ENCODE assay signal across 36 cellular contexts in the genomic region with DNA sequence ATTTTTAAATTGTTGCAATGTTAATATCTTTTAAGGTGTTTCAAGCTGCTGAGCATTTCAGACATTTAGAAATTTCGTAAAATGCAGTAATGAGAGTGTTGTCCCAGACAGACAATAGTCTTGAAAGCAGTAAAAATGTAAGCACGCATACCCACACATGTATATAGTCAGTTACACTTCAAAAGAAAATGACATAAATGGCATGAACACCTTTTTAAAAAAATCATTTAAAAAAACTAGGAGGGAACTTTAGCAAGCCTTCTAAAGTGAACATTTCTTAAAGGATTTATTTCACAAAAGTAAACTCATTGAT. TPM values are rescaled to one million over a fixed set of nuclear protein-coding genes. Genes with fewer than 3 reads are reported as not detected.
"Had no signal": no experiment of that assay in that cellular context is flagged by ENCODE, and none has a peak within 500 bp of the region (broad histone marks: within the 10 kb centered on the region; RNA-seq: fewer than 3 reads in every experiment).

No MANE protein-coding gene starts in this region.

- H3K4me1 Mint-ChIP-seq: activated B cell treated with CpG ODN at 0.5 μM for 24 hours; activated CD4-positive, alpha-beta T cell treated with anti-CD3 and anti-CD28 coated beads, Interleukin-2, amount 10 ng/mL, durations not matched to agents 24 days and 14 days; activated naive CD8-positive, alpha-beta T cell treated with anti-CD3 and anti-CD28 coated beads for 36 hours; activated T-helper 17 cell treated with anti-CD3 and anti-CD28 coated beads, Interleukin-2, amount 50 U/mL, for 72 hours had no signal

- H3K27ac ChIP-seq: adrenal gland, body of pancreas, brain microvascular endothelial cell, breast epithelium, VCaP had no signal

- H3K27ac Mint-ChIP-seq: activated B cell treated with CpG ODN at 0.5 μM for 24 hours; activated CD4-positive, alpha-beta memory T cell treated with anti-CD3 and anti-CD28 coated beads for 36 hours; activated CD4-positive, alpha-beta T cell treated with anti-CD3 and anti-CD28 coated beads, Interleukin-2, amount 10 ng/mL, durations not matched to agents 24 days and 14 days; activated CD8-positive, alpha-beta T cell treated with anti-CD3 and anti-CD28 coated beads for 36 hours; activated naive CD4-positive, alpha-beta T cell treated with anti-CD3 and anti-CD28 coated beads for 36 hours; activated naive CD4-positive, alpha-beta T cell treated with anti-CD3 and anti-CD28 coated beads, Interleukin-2, amount 50 U/mL, for 72 hours; activated naive CD8-positive, alpha-beta T cell treated with anti-CD3 and anti-CD28 coated beads for 36 hours; activated T-cell treated with anti-CD3 and anti-CD28 coated beads, Interleukin-2, amount 50 U/mL, for 72 hours; activated T-helper 1 cell treated with anti-CD3 and anti-CD28 coated beads, Interleukin-12 subunit alpha, Interleukin-12 subunit beta, Interleukin-2, Interleukin-4 antibody, amounts not matched to agents 30 ng/mL and 10 ng/mL and 1 ng/mL, durations not matched to agents 14 hours and 24 hours and 36 hours; activated T-helper 17 cell treated with anti-CD3 and anti-CD28 coated beads, Interleukin-2, amount 50 U/mL, for 72 hours; T-helper 1 cell treated with Interleukin-12 subunit alpha and Interleukin-12 subunit beta and Interleukin-4 antibody, amounts not matched to agents 30 μg/mL and 1 μg/mL, for 36 hours; T-helper 2 cell treated with Interferon-gamma antibody and Interleukin-4, amounts not matched to agents 5 μg/mL and 100 μg/mL, for 36 hours had no signal

- H3K36me3 ChIP-seq: adrenal gland, brain microvascular endothelial cell, breast epithelium had no signal

- H3K4me3 Mint-ChIP-seq: activated B cell treated with CpG ODN at 0.5 μM for 24 hours; activated CD4-positive, alpha-beta memory T cell treated with anti-CD3 and anti-CD28 coated beads for 36 hours; activated CD4-positive, alpha-beta T cell treated with anti-CD3 and anti-CD28 coated beads, Interleukin-2, amount 10 ng/mL, durations not matched to agents 24 days and 14 days; activated CD8-positive, alpha-beta T cell treated with anti-CD3 and anti-CD28 coated beads for 36 hours; activated naive CD4-positive, alpha-beta T cell treated with anti-CD3 and anti-CD28 coated beads for 36 hours; activated naive CD8-positive, alpha-beta T cell treated with anti-CD3 and anti-CD28 coated beads for 36 hours; activated T-cell treated with anti-CD3 and anti-CD28 coated beads, Interleukin-2, amount 50 U/mL, for 4 hours; activated T-cell treated with anti-CD3 and anti-CD28 coated beads, Interleukin-2, amount 50 U/mL, for 72 hours; activated T-helper 1 cell treated with anti-CD3 and anti-CD28 coated beads, Interleukin-12 subunit alpha, Interleukin-12 subunit beta, Interleukin-2, Interleukin-4 antibody, amounts not matched to agents 30 ng/mL and 10 ng/mL and 1 ng/mL, durations not matched to agents 14 hours and 24 hours and 36 hours; activated T-helper 17 cell treated with anti-CD3 and anti-CD28 coated beads, Interleukin-2, amount 50 U/mL, for 72 hours; T-helper 1 cell treated with Interleukin-12 subunit alpha and Interleukin-12 subunit beta and Interleukin-4 antibody, amounts not matched to agents 30 μg/mL and 1 μg/mL, for 36 hours; T-helper 2 cell treated with Interferon-gamma antibody and Interleukin-4, amounts not matched to agents 5 μg/mL and 100 μg/mL, for 36 hours had no signal

- H3K36me3 Mint-ChIP-seq: activated CD4-positive, alpha-beta memory T cell treated with anti-CD3 and anti-CD28 coated beads for 36 hours; activated naive CD4-positive, alpha-beta T cell treated with anti-CD3 and anti-CD28 coated beads, Interleukin-2, amount 50 U/mL, for 72 hours; activated naive CD8-positive, alpha-beta T cell treated with anti-CD3 and anti-CD28 coated beads for 36 hours had no signal

- H3K9me3 Mint-ChIP-seq: activated B cell treated with CpG ODN at 0.5 μM for 24 hours; activated CD4-positive, alpha-beta memory T cell treated with anti-CD3 and anti-CD28 coated beads for 36 hours; activated CD4-positive, alpha-beta T cell treated with anti-CD3 and anti-CD28 coated beads, Interleukin-2, amount 10 ng/mL, durations not matched to agents 24 days and 14 days; activated CD8-positive, alpha-beta T cell treated with anti-CD3 and anti-CD28 coated beads for 36 hours; activated naive CD4-positive, alpha-beta T cell treated with anti-CD3 and anti-CD28 coated beads for 36 hours; activated naive CD4-positive, alpha-beta T cell treated with anti-CD3 and anti-CD28 coated beads, Interleukin-2, amount 50 U/mL, for 72 hours; activated naive CD8-positive, alpha-beta T cell treated with anti-CD3 and anti-CD28 coated beads for 36 hours; activated T-cell treated with anti-CD3 and anti-CD28 coated beads, Interleukin-2, amount 50 U/mL, for 4 hours; activated T-cell treated with anti-CD3 and anti-CD28 coated beads, Interleukin-2, amount 50 U/mL, for 72 hours; activated T-helper 1 cell treated with anti-CD3 and anti-CD28 coated beads, Interleukin-12 subunit alpha, Interleukin-12 subunit beta, Interleukin-2, Interleukin-4 antibody, amounts not matched to agents 30 ng/mL and 10 ng/mL and 1 ng/mL, durations not matched to agents 14 hours and 24 hours and 36 hours; activated T-helper 17 cell treated with anti-CD3 and anti-CD28 coated beads, Interleukin-2, amount 50 U/mL, for 72 hours; T-helper 1 cell treated with Interleukin-12 subunit alpha and Interleukin-12 subunit beta and Interleukin-4 antibody, amounts not matched to agents 30 μg/mL and 1 μg/mL, for 36 hours; T-helper 2 cell treated with Interferon-gamma antibody and Interleukin-4, amounts not matched to agents 5 μg/mL and 100 μg/mL, for 36 hours had no signal

- DNase-seq: activated B cell treated with CpG ODN at 0.5 μM for 24 hours; activated CD4-positive, alpha-beta memory T cell treated with anti-CD3 and anti-CD28 coated beads for 36 hours; activated CD4-positive, alpha-beta T cell treated with anti-CD3 and anti-CD28 coated beads for 4 hours; activated CD4-positive, alpha-beta T cell treated with anti-CD3 and anti-CD28 coated beads, Interleukin-2, amount 10 ng/mL, durations not matched to agents 24 days and 14 days; activated CD4-positive, alpha-beta T cell treated with anti-CD3 and anti-CD28 coated beads, Interleukin-2, amount 50 U/mL, for 1 hour; activated CD4-positive, alpha-beta T cell treated with anti-CD3 and anti-CD28 coated beads, Interleukin-2, amount 50 U/mL, for 4 hours; activated CD4-positive, CD25-positive, alpha-beta regulatory T cell treated with anti-CD3 and anti-CD28 coated beads, Interleukin-2, amount 50 U/mL, for 72 hours; activated CD8-positive, alpha-beta memory T cell treated with anti-CD3 and anti-CD28 coated beads, Interleukin-2, amount 50 U/mL, for 4 hours; activated CD8-positive, alpha-beta T cell treated with anti-CD3 and anti-CD28 coated beads for 36 hours; activated effector memory CD4-positive, alpha-beta T cell treated with anti-CD3 and anti-CD28 coated beads, Interleukin-2, amount 50 U/mL, for 16 hours; activated gamma-delta T cell treated with Interleukin-2 at 50 U/mL for 16 hours; activated naive CD4-positive, alpha-beta T cell; activated naive CD4-positive, alpha-beta T cell treated with anti-CD3 and anti-CD28 coated beads for 36 hours; activated naive CD4-positive, alpha-beta T cell treated with anti-CD3 and anti-CD28 coated beads, Interleukin-2, amount 50 U/mL, for 16 hours; activated naive CD8-positive, alpha-beta T cell treated with anti-CD3 and anti-CD28 coated beads for 36 hours; activated T-cell treated with anti-CD3 and anti-CD28 coated beads for 4 hours; activated T-cell treated with anti-CD3 and anti-CD28 coated beads, Interleukin-2, amount 50 U/mL, for 1 hour; activated T-cell treated with anti-CD3 and anti-CD28 coated beads, Interleukin-2, amount 50 U/mL, for 4 hours; activated T-cell treated with anti-CD3 and anti-CD28 coated beads, Interleukin-2, amount 50 U/mL, for 72 hours; adrenal gland; amniotic stem cell; aorta; body of pancreas; brain microvascular endothelial cell; central memory CD4-positive, alpha-beta T cell; T-helper 2 cell; T-helper 9 cell had no signal

- FAIRE-seq: astrocyte, TTC549 had no signal

- H3K4me3 ChIP-seq: adrenal gland, body of pancreas, breast epithelium had no signal

- H3K9me3 ChIP-seq: adrenal gland, body of pancreas, breast epithelium had no signal

- H3K4me1 ChIP-seq: body of pancreas, breast epithelium had no signal

- H3K27me3 ChIP-seq: adrenal gland, body of pancreas, brain microvascular endothelial cell, breast epithelium had no signal

- ATAC-seq: activated CD8-positive, alpha-beta T cell treated with anti-CD3 and anti-CD28 coated beads for 36 hours; activated naive CD4-positive, alpha-beta T cell treated with anti-CD3 and anti-CD28 coated beads, Interleukin-2, amount 50 U/mL, for 72 hours; activated T-cell treated with anti-CD3 and anti-CD28 coated beads, Interleukin-2, amount 50 U/mL, for 4 hours; activated T-cell treated with anti-CD3 and anti-CD28 coated beads, Interleukin-2, amount 50 U/mL, for 72 hours; activated T-helper 17 cell treated with anti-CD3 and anti-CD28 coated beads, Interleukin-2, amount 50 U/mL, for 72 hours; body of pancreas had no signal

RNA-seq across cellular contexts. Expression of gene CPED1, which starts 51.0 kb away (rescaled TPM):
- total RNA-seq: activated CD4-positive, alpha-beta memory T cell treated with anti-CD3 and anti-CD28 coated beads for 36 hours; activated CD4-positive, alpha-beta T cell treated with anti-CD3 and anti-CD28 coated beads, Interleukin-2, amount 10 ng/mL, durations not matched to agents 24 days and 14 days; activated CD8-positive, alpha-beta T cell treated with anti-CD3 and anti-CD28 coated beads for 36 hours; activated naive CD4-positive, alpha-beta T cell treated with anti-CD3 and anti-CD28 coated beads for 36 hours; activated naive CD4-positive, alpha-beta T cell treated with anti-CD3 and anti-CD28 coated beads, Interleukin-2, amount 50 U/mL, for 72 hours; activated naive CD8-positive, alpha-beta T cell treated with anti-CD3 and anti-CD28 coated beads for 36 hours; activated T-cell treated with anti-CD3 and anti-CD28 coated beads, Interleukin-2, amount 50 U/mL, for 72 hours; activated T-helper 1 cell treated with anti-CD3 and anti-CD28 coated beads, Interleukin-12 subunit alpha, Interleukin-12 subunit beta, Interleukin-2, Interleukin-4 antibody, amounts not matched to agents 30 ng/mL and 10 ng/mL and 1 ng/mL, durations not matched to agents 14 hours and 24 hours and 36 hours; activated T-helper 17 cell treated with anti-CD3 and anti-CD28 coated beads, Interleukin-2, amount 50 U/mL, for 72 hours had no signal
